Comparison of ENCODE assay signal across 4 cellular contexts in the genomic region with DNA sequence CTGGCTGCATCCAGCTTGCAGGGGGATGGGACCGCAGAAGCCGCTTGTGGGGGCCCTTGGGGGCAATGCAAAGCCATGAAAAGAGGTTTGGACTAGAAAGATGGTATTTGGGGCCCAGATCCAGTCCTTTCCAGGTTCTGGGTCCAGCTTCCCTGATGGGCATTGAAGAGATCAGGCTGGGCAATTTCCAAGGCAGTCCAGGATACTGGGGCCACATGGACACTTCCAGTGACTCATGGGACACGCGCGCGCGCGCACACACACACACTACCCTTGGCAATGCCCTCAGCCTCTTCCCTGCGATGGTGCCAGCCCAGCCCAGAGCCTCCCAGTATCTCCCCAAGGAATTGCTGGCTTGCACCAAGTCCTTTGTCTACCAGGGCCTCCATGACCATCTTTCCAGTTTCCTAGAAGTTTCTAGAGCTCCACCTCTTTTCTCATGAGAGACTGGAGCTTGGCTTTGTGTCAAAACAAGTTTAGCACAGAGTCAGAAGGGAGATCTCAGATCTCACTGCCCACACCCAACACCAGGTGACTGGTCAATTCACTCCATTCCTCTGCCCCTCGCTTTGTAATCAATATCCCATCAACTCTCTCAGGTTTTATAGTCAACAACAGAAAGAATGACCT.
TF ChIP-seq lines count a peak whose summit lies in the region.

No MANE protein-coding gene starts in this region.

TF ChIP-seq in SK-N-SH, 30 proteins besides CTCF, POLR2A, EP300 and RAD21:
- TF ChIP-seq FOXM1 (IDR thresholded peaks at IDR 0.05; ENCODE audit: low read depth): no peak
- TF ChIP-seq GABPA (IDR thresholded peaks at IDR 0.05; ENCODE audit: low read depth): no peak
- no peak for TF ChIP-seq FOXJ3 (CRISPR knock-in tag; IDR thresholded peaks at IDR 0.05)
- no peak for TF ChIP-seq RCOR1 (IDR thresholded peaks at IDR 0.05; ENCODE audit: low read length)
- TF ChIP-seq, protein P1, sequence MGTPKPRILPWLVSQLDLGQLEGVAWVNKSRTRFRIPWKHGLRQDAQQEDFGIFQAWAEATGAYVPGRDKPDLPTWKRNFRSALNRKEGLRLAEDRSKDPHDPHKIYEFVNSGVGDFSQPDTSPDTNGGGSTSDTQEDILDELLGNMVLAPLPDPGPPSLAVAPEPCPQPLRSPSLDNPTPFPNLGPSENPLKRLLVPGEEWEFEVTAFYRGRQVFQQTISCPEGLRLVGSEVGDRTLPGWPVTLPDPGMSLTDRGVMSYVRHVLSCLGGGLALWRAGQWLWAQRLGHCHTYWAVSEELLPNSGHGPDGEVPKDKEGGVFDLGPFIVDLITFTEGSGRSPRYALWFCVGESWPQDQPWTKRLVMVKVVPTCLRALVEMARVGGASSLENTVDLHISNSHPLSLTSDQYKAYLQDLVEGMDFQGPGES (IDR thresholded peaks at IDR 0.05; ENCODE audit: low read depth, low read length): no peak
- no peak for TF ChIP-seq TAF1 (IDR thresholded peaks at IDR 0.05; ENCODE audit: borderline replicate concordance, low read depth, low read length)
- no peak for TF ChIP-seq SIN3A (IDR thresholded peaks at IDR 0.05; ENCODE audit: borderline replicate concordance, low read depth, low read length)
- no peak for TF ChIP-seq RXRA (IDR thresholded peaks at IDR 0.05; ENCODE audit: borderline replicate concordance, low read depth)
- no peak for TF ChIP-seq NFIC (IDR thresholded peaks at IDR 0.05; ENCODE audit: borderline replicate concordance)
- TF ChIP-seq MAX (IDR thresholded peaks at IDR 0.05; ENCODE audit: low read depth): no peak
- TF ChIP-seq RFX5 (IDR thresholded peaks at IDR 0.05; ENCODE audit: low read length): no peak
- TF ChIP-seq USF1 (IDR thresholded peaks at IDR 0.05; ENCODE audit: borderline replicate concordance, low read depth): no peak
- no peak for TF ChIP-seq JUND (IDR thresholded peaks at IDR 0.05)

TF ChIP-seq in SK-N-SH treated with all-trans-retinoic acid at 6 μM for 48 hours, 23 proteins besides CTCF, POLR2A, EP300 and RAD21:
- TF ChIP-seq ZFP30 (CRISPR knock-in tag; IDR thresholded peaks at IDR 0.05) (no peak), ZNF565 (CRISPR knock-in tag; conservative IDR thresholded peaks at IDR 0.05; ENCODE audit: low read depth) (no peak), ZFP3 (CRISPR knock-in tag; IDR thresholded peaks at IDR 0.05) (no peak), TCF4 (CRISPR knock-in tag; IDR thresholded peaks at IDR 0.05; ENCODE audit: borderline replicate concordance) (no peak)

TF ChIP-seq in IMR-90, 13 proteins besides CTCF, POLR2A, EP300 and RAD21:
- TF ChIP-seq SMC3 (IDR thresholded peaks at IDR 0.05; ENCODE audit: low read depth, low read length) (no peak), MAZ (IDR thresholded peaks at IDR 0.05; ENCODE audit: borderline replicate concordance, low read depth, low read length) (no peak), CHD1 (IDR thresholded peaks at IDR 0.05; ENCODE audit: low read depth, low read length) (no peak)

TF ChIP-seq in endothelial cell of umbilical vein, 7 proteins besides CTCF, POLR2A, EP300 and RAD21:
- TF ChIP-seq POLR2AphosphoS5 (IDR thresholded peaks at IDR 0.05; ENCODE audit: insufficient read depth, low read depth, low read length) (no peak), MAX (IDR thresholded peaks at IDR 0.05; ENCODE audit: insufficient read depth, insufficient read length) (no peak), MYC (IDR thresholded peaks at IDR 0.05; ENCODE audit: low read depth, low read length) (no peak), JUN (IDR thresholded peaks at IDR 0.05; ENCODE audit: borderline replicate concordance, insufficient read depth, insufficient read length, low read depth) (no peak), FOS (IDR thresholded peaks at IDR 0.05; ENCODE audit: borderline replicate concordance, insufficient read depth, low read length) (no peak), GATA2 (IDR thresholded peaks at IDR 0.05; ENCODE audit: insufficient read depth, insufficient read length, low read depth, low read length) (no peak), EZH2 (IDR thresholded peaks at IDR 0.05; ENCODE audit: borderline replicate concordance, low read depth, low read length, severe bottlenecking) (no peak)
